In the genomic region with DNA sequence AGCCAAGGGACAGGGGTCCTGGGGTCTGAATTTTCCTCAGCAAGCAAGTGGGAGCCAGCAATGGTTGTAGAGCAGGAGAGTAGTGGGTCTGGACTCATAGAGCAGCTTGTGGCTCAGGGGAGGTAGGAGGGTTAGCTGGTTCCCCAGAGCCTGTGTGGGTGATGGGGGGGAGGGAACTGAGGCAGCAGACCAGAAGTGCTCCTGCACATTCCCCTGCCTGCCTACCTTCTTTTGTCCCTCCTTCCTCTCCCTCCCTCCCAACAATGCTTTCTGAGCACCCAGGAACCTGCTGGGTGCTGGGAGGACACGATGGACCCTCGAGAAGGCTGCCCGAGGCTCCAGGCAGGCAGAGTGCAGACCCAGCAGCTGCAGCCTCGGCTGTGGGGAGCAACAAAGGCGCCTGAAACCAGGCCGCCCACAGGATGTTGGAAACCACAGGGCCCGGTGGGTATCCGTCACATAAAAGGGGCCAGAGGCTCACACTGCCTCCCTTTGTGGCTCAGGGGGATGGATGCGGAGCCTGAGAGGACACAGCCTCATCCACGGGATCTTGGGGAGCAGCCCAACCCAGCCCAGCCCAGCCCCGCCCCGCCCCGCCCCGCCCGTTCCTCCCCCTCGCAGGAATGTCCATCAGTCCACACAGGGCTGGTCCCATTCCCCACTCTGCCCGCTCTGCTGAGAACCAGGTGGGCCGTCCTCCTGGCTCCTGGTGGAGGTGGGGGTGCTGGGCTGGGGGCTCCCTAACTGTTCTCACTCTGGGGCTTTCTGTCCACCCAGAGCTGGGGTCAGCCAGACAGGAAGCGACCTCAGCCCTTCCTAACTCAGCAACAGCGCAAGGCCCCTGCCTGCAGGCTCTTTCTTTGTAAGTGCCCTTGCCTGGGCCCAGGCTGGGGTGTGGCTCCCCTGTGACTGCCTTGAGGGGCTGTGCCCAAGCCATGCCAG, we compare ENCODE assay signal across 9 cellular contexts. TPM values are rescaled to one million over a fixed set of nuclear protein-coding genes. Genes with fewer than 3 reads are reported as not detected.
A peak's percentile ranks its signal among the peaks of the same experiment; 100 is the strongest.
DNase-seq lines count a peak whose midpoint lies in the region; ATAC-seq, FAIRE-seq and TF ChIP-seq lines count a peak whose summit lies in the region.
"Had no signal": no experiment of that assay in that cellular context is flagged by ENCODE, and none has a peak within 500 bp of the region (broad histone marks: within the 10 kb centered on the region; RNA-seq: fewer than 3 reads in every experiment).

No MANE protein-coding gene starts in this region.

- peak overlapping the region in 3 of 4 donors; percentile 14 to 50 (median 21) for H3K27ac ChIP-seq in esophagus squamous epithelium

- H3K4me1 ChIP-seq in esophagus squamous epithelium: peaks cover 0 to 27% (median 0%) of the 10 kb centered on the region in 3 donors

- TF ChIP-seq CTCF in esophagus squamous epithelium (IDR thresholded peaks at IDR 0.05): no peak

- DNase-seq in GM19239 (ENCODE audit: insufficient read length, low spot score) (peak; percentile 76), esophagus squamous epithelium (lab: John Stamatoyannopoulos, UW) (no peak), NCI-H2227 (lab: John Stamatoyannopoulos, UW; ENCODE audit: unreplicated experiment) (no peak), NCI-H1694 treated with DMSO at 0.1 percent for 48 hours (lab: John Stamatoyannopoulos, UW) (no peak), NCI-H774 (lab: John Stamatoyannopoulos, UW) (no peak)
- peak; percentile 78 for DNase-seq in stimulated activated naive CD8-positive, alpha-beta T cell treated with anti-CD3 and anti-CD28 coated beads, Interleukin-15, Interleukin-2, amounts not matched to agents 100 U/mL and 50 U/mL, for 24 hours
- DNase-seq: right cardiac atrium had no signal

- H3K9me3 ChIP-seq in esophagus squamous epithelium: no peaks in the 10 kb centered on the region

- peaks cover 0 to 30% (median 0%) of the 10 kb centered on the region in 4 donors for H3K27me3 ChIP-seq in esophagus squamous epithelium

- WGBS in esophagus squamous epithelium, 2 donors: 20% methylated on average over 1 of the region's 20 CpGs; no CpG with 5 or more reads in 1 of the 2 donors

- peak overlapping the region in 2 of 4 donors; percentile 7 to 26 for H3K4me3 ChIP-seq in esophagus squamous epithelium

- intact Hi-C loops in esophagus squamous epithelium (cut with DNase I): no loop called here

- no peak for TF ChIP-seq POLR2A in esophagus squamous epithelium (IDR thresholded peaks at IDR 0.05)

- ATAC-seq in HG03196 (IDR thresholded peaks at IDR 0.05; ENCODE audit: unreplicated experiment): peak; percentile 48
- ATAC-seq in activated CD4-positive, CD25-positive, alpha-beta regulatory T cell treated with anti-CD3 and anti-CD28 coated beads, Interleukin-2, amount 50 U/mL, for 24 hours: peak; percentile 66 to 69
- ATAC-seq in stimulated activated naive CD8-positive, alpha-beta T cell treated with anti-CD3 and anti-CD28 coated beads, Interleukin-15, Interleukin-2, amounts not matched to agents 100 U/mL and 50 U/mL, for 24 hours: peak; percentile 71

- FAIRE-seq in GM19239 (lab: Jason Lieb, UNC): peak; percentile 91

- H3K36me3 ChIP-seq in esophagus squamous epithelium: peaks cover 0 to 26% (median 3%) of the 10 kb centered on the region in 3 donors

RNA-seq across cellular contexts. Expression of a gene that starts 1.7 kb away (rescaled TPM):
- total RNA-seq in esophagus squamous epithelium: 1 to 10 TPM in 3 of 4 donors, under 1 TPM in 1; 0.70 to 4.0 (median 1.8) TPM

RNA-seq across cellular contexts. Expression of a gene that starts 32.5 kb away (rescaled TPM):
- total RNA-seq in esophagus squamous epithelium: 1 to 10 TPM; 3.1 to 5.6 (median 3.9) TPM

Comparison
In these comparisons a context has a peak if more than half of its experiments do, and no peak if none do; other contexts are left out.
1. DNase-seq: peak in GM19239 (single experiment) and stimulated activated naive CD8-positive, alpha-beta T cell treated with anti-CD3 and anti-CD28 coated beads, Interleukin-15, Interleukin-2, amounts not matched to agents 100 U/mL and 50 U/mL, for 24 hours (single experiment); none in esophagus squamous epithelium (single experiment), NCI-H2227 (single experiment), NCI-H1694 treated with DMSO at 0.1 percent for 48 hours (single experiment) and NCI-H774 (single experiment).
2. Peak in every context shown above with its lines, with median percentiles within 50 percentile points of each other: ATAC-seq.